In genomic region chr11:96112192-96113099, GRCh38 we compare ENCODE assay signal across 8 cellular contexts.
DNase-seq lines count a peak whose midpoint lies in the region; ATAC-seq, FAIRE-seq and TF ChIP-seq lines count a peak whose summit lies in the region.

No MANE protein-coding gene starts in this region.

- TF ChIP-seq CTCF in GM12864 (IDR thresholded peaks at IDR 0.05; ENCODE audit: low read depth, low read length, missing control alignments), result no peak

- no peak overlapping the region for H3K4me3 ChIP-seq in GM12864 (ENCODE audit: low read depth, low read length)

- ATAC-seq in GM21367 (IDR thresholded peaks at IDR 0.05; ENCODE audit: unreplicated experiment) (peak; percentile 85), HG03558 (IDR thresholded peaks at IDR 0.05; ENCODE audit: extremely low read depth, unreplicated experiment) (peak; percentile 86), left colon (no peak)

- intact Hi-C loops in left colon (cut with DNase I, micrococcal nuclease), result no loop called here

- no peak for FAIRE-seq in RCC 7860 (lab: Jason Lieb, UNC)

- peak; percentile 39 for DNase-seq in GM12864 (ENCODE audit: low read depth)
- DNase-seq in islet precursor cell, result peak; percentile 68
- DNase-seq in activated effector memory CD4-positive, alpha-beta T cell treated with anti-CD3 and anti-CD28 coated beads, Interleukin-2, amount 50 U/mL, for 16 hours, result no peak
- DNase-seq in RCC 7860 (ENCODE audit: low spot score), result no peak
- no peak for DNase-seq in SHP77 treated with DMSO at 0.1 percent for 48 hours (lab: John Stamatoyannopoulos, UW)
- no peak for DNase-seq in left colon

Comparison
In these comparisons a context has a peak if more than half of its experiments do, and no peak if none do; other contexts are left out.
1. DNase-seq: peak in GM12864 (single experiment) and islet precursor cell (single experiment); none in activated effector memory CD4-positive, alpha-beta T cell treated with anti-CD3 and anti-CD28 coated beads, Interleukin-2, amount 50 U/mL, for 16 hours (single experiment), RCC 7860 (single experiment), SHP77 treated with DMSO at 0.1 percent for 48 hours (single experiment) and left colon (0 of 2).